ENCODE assay signal across 13 cellular contexts in the genomic region with DNA sequence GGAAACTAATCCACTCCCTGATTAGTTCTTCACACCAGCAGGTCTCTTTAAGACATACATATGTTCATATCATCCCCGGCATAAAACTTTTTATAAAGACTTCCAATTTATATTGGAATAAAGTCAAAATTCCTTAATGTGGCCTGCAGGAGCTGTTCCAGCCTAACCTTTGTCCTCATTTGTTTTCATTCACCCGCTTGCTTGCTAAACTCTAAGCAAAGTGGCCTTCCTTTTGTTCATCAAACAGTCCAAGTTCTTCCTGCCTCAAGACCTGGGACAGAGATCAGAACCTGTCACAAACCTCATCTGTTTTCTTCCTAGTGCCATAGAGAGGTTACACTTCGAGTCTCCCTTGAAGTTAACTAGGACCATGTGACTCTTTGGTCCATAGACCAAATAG.
DNase-seq lines count a peak whose midpoint lies in the region; ATAC-seq and TF ChIP-seq lines count a peak whose summit lies in the region.
"Had no signal": no experiment of that assay in that cellular context is flagged by ENCODE, and none has a peak within 500 bp of the region (broad histone marks: within the 10 kb centered on the region; RNA-seq: fewer than 3 reads in every experiment).

No MANE protein-coding gene starts in this region.

- H3K9me3 ChIP-seq in T-helper 17 cell (ENCODE audit: control insufficient read depth, low read length, poor library complexity, severe bottlenecking) (no peaks in the 10 kb centered on the region), mucosa of descending colon (no peaks in the 10 kb centered on the region), PC-3 (ENCODE audit: low read length) (no peaks in the 10 kb centered on the region)
- H3K9me3 ChIP-seq: BE2C, HAP-1 had no signal

- DNase-seq in GM23338 (ENCODE audit: low spot score) (no peak), T-helper 17 cell (no peak), left lobe of liver (ENCODE audit: low spot score) (no peak), mucosa of descending colon (no peak), PC-3 (no peak), hippocampal formation (lab: John Stamatoyannopoulos, UW) (no peak), CD1c-positive myeloid dendritic cell (ENCODE audit: extremely low spot score) (no peak)
- DNase-seq: ACHN; BE2C; C1 segment of cervical spinal cord; Caco-2; CD4-positive, alpha-beta T cell had no signal

- no peaks in the 10 kb centered on the region for H3K36me3 ChIP-seq in GM23338 (ENCODE audit: insufficient read depth)
- H3K36me3 ChIP-seq in mucosa of descending colon (ENCODE audit: low read depth) = no peaks in the 10 kb centered on the region
- H3K36me3 ChIP-seq in PC-3 (ENCODE audit: low read depth, low read length) = no peaks in the 10 kb centered on the region
- H3K36me3 ChIP-seq: BE2C, HAP-1 had no signal

- H3K4me3 ChIP-seq in GM23338 (no peak overlapping the region), mucosa of descending colon (no peak overlapping the region), PC-3 (ENCODE audit: low read length) (no peak overlapping the region)
- H3K4me3 ChIP-seq: HAP-1 had no signal

- CTCF ChIA-PET in PC-3 (lab: Charles Lee) = no interaction called here

- no peak overlapping the region for H3K9ac ChIP-seq in PC-3 (ENCODE audit: low read length)

- BruUV-seq in PC-3 (replicated peaks; lab: Mats Ljungman, UMichigan) = no TSS peak

- no peak for TF ChIP-seq CTCF in GM23338 (conservative IDR thresholded peaks at IDR 0.05; ENCODE audit: low read depth in 2 of 2)
- no peak for TF ChIP-seq CTCF in mucosa of descending colon (IDR thresholded peaks at IDR 0.05)
- TF ChIP-seq CTCF in PC-3 (conservative IDR thresholded peaks at IDR 0.05; ENCODE audit: low read depth, low read length) = no peak

- no peaks in the 10 kb centered on the region for H3K79me2 ChIP-seq in GM23338 (replicated peaks; ENCODE audit: insufficient read depth)
- H3K79me2 ChIP-seq in PC-3 (ENCODE audit: low read length) = no peaks in the 10 kb centered on the region

- POLR2A ChIA-PET in PC-3 (lab: Charles Lee; ENCODE audit: unreplicated experiment) = no interaction called here

- H3K4me2 ChIP-seq in GM23338 = no peak overlapping the region
- H3K4me2 ChIP-seq in PC-3 (ENCODE audit: low read length) = no peak overlapping the region

- H3K9me2 ChIP-seq in GM23338 (ENCODE audit: insufficient read depth) (no peaks in the 10 kb centered on the region; the same call in 1 of the 2 replicates), PC-3 (replicated peaks; ENCODE audit: low read length) (no peaks in the 10 kb centered on the region)

- H3K27ac Mint-ChIP-seq in GM23338 (no peak overlapping the region), T-helper 17 cell (peak overlapping the region; percentile 73)
- H3K27ac Mint-ChIP-seq: CD4-positive, alpha-beta T cell had no signal

- peaks cover 3% of the 10 kb centered on the region for H3K27me3 Mint-ChIP-seq in GM23338 (ENCODE audit: insufficient read depth, low read depth, poor library complexity)
- no peaks in the 10 kb centered on the region for H3K27me3 Mint-ChIP-seq in T-helper 17 cell
- H3K27me3 Mint-ChIP-seq: CD4-positive, alpha-beta T cell had no signal

- H2AFZ ChIP-seq in GM23338 (peak overlapping the region; percentile 18; the same call in 1 of the 2 replicates), PC-3 (ENCODE audit: low read length) (no peak overlapping the region)

- no peaks in the 10 kb centered on the region for H3K4me1 Mint-ChIP-seq in GM23338
- peaks cover 6% of the 10 kb centered on the region for H3K4me1 Mint-ChIP-seq in T-helper 17 cell

- no peaks in the 10 kb centered on the region for H3K36me3 Mint-ChIP-seq in GM23338 (ENCODE audit: low read depth)
- H3K36me3 Mint-ChIP-seq in T-helper 17 cell (ENCODE audit: low read depth) = peaks cover 2% of the 10 kb centered on the region

- no peaks in the 10 kb centered on the region for H3K27me3 ChIP-seq in GM23338 (ENCODE audit: insufficient read depth)
- no peaks in the 10 kb centered on the region for H3K27me3 ChIP-seq in PC-3 (ENCODE audit: low read length)
- H3K27me3 ChIP-seq: BE2C had no signal

- H4K20me1 ChIP-seq in GM23338 (replicated peaks; ENCODE audit: insufficient read depth) = no peaks in the 10 kb centered on the region
- H4K20me1 ChIP-seq in PC-3 (ENCODE audit: low read length) = no peaks in the 10 kb centered on the region

- no peaks in the 10 kb centered on the region; the same call in 2 of the 3 replicates for H3K9me3 Mint-ChIP-seq in GM23338
- H3K9me3 Mint-ChIP-seq: CD4-positive, alpha-beta T cell had no signal

- H3F3A ChIP-seq in GM23338 (replicated peaks; ENCODE audit: low read depth) = no peaks in the 10 kb centered on the region
- H3F3A ChIP-seq in PC-3 (ENCODE audit: low read length, unreplicated experiment) = no peaks in the 10 kb centered on the region

- ATAC-seq in GM23338 (no peak), T-helper 17 cell (no peak), left lobe of liver (peak; percentile 87), mucosa of descending colon (peak; percentile 38), PC-3 (no peak)

- intact Hi-C loops in mucosa of descending colon (cut with DNase I, micrococcal nuclease) (no loop called here), PC-3 (cut with micrococcal nuclease) (no loop called here)

- H3K4me1 ChIP-seq in GM23338 (ENCODE audit: insufficient read depth) = no peaks in the 10 kb centered on the region
- H3K4me1 ChIP-seq in mucosa of descending colon (ENCODE audit: low read depth) = peaks cover 4% of the 10 kb centered on the region
- H3K4me1 ChIP-seq in PC-3 (ENCODE audit: insufficient read depth, low read length) = no peaks in the 10 kb centered on the region
- H3K4me1 ChIP-seq: BE2C, Caco-2, HAP-1 had no signal

- no peak overlapping the region for H3K4me3 Mint-ChIP-seq in GM23338
- no peak overlapping the region for H3K4me3 Mint-ChIP-seq in T-helper 17 cell
- H3K4me3 Mint-ChIP-seq: CD4-positive, alpha-beta T cell had no signal

- H3K27ac ChIP-seq in GM23338 (ENCODE audit: low read depth) = no peak overlapping the region
- no peak overlapping the region for H3K27ac ChIP-seq in PC-3 (ENCODE audit: low read length)

TF ChIP-seq in GM23338, 12 proteins besides CTCF, POLR2A, EP300 and RAD21 (continues in another document):
- no peak for TF ChIP-seq CREB1 (CRISPR knock-in tag; IDR thresholded peaks at IDR 0.05; ENCODE audit: low read depth)
- no peak for TF ChIP-seq EZH2 (IDR thresholded peaks at IDR 0.05; ENCODE audit: low read depth, unreplicated experiment)
- TF ChIP-seq, protein P1, sequence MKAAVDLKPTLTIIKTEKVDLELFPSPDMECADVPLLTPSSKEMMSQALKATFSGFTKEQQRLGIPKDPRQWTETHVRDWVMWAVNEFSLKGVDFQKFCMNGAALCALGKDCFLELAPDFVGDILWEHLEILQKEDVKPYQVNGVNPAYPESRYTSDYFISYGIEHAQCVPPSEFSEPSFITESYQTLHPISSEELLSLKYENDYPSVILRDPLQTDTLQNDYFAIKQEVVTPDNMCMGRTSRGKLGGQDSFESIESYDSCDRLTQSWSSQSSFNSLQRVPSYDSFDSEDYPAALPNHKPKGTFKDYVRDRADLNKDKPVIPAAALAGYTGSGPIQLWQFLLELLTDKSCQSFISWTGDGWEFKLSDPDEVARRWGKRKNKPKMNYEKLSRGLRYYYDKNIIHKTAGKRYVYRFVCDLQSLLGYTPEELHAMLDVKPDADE (IDR thresholded peaks at IDR 0.05) = no peak
- no peak for TF ChIP-seq EZH2phosphoT487 (IDR thresholded peaks at IDR 0.05; ENCODE audit: unreplicated experiment)
- TF ChIP-seq STAT1 (IDR thresholded peaks at IDR 0.05; ENCODE audit: unreplicated experiment) = no peak
- TF ChIP-seq NANOG (IDR thresholded peaks at IDR 0.05; ENCODE audit: borderline replicate concordance) = no peak

Comparison
In these comparisons a context has a peak if more than half of its experiments do, and no peak if none do; other contexts are left out.
1. ATAC-seq: peak in left lobe of liver (single experiment) and mucosa of descending colon (single experiment); none in GM23338 (single experiment), T-helper 17 cell (single experiment) and PC-3 (single experiment).